Comparison of ENCODE assay signal across 16 cellular contexts in genomic region chr1:69913967-69914366, GRCh38.
DNase-seq lines count a peak whose midpoint lies in the region; ATAC-seq and TF ChIP-seq lines count a peak whose summit lies in the region.
"Had no signal": no experiment of that assay in that cellular context is flagged by ENCODE, and none has a peak within 500 bp of the region (broad histone marks: within the 10 kb centered on the region; RNA-seq: fewer than 3 reads in every experiment).

No MANE protein-coding gene starts in this region.

- peak; percentile 79 for DNase-seq in BJ (ENCODE audit: low read depth)
- peak; percentile 84 for DNase-seq in NCI-H446 treated with DMSO at 0.1 percent for 48 hours (lab: John Stamatoyannopoulos, UW)
- peak; percentile 89 for DNase-seq in fibroblast of gingiva (ENCODE audit: low read depth)
- DNase-seq in sciatic nerve (ENCODE audit: low spot score) = no peak
- DNase-seq in KBM-7 = no peak
- no peak for DNase-seq in Kasumi-1 (lab: John Stamatoyannopoulos, UW)
- no peak for DNase-seq in NCI-H2196 (lab: John Stamatoyannopoulos, UW; ENCODE audit: unreplicated experiment)
- DNase-seq: CD4-positive, alpha-beta memory T cell; mesendoderm; NCI-H1105; NCI-H510A treated with DMSO at 0.1 percent for 48 hours; stimulated activated CD4-positive, alpha-beta T cell treated with anti-CD3 and anti-CD28 coated beads, Interleukin-2, amount 100 ng/mL, for 24 hours; T-helper 17 cell had no signal

- in situ Hi-C loops in KBM-7 (cut with MboI; ENCODE audit: low pct_unique_long_range_greater_than_20kb, low sequenced_read_pairs) = no loop called here

- H3K36me3 ChIP-seq in BJ (ENCODE audit: control insufficient read depth, insufficient read depth, low read length) = no peaks in the 10 kb centered on the region
- H3K36me3 ChIP-seq: breast epithelium had no signal

- ATAC-seq in sciatic nerve (peak; percentile 79), GM19035 (IDR thresholded peaks at IDR 0.05; ENCODE audit: unreplicated experiment) (no peak)
- ATAC-seq: Panc1, T-helper 17 cell had no signal

- intact Hi-C loops in sciatic nerve (cut with DNase I) = no loop called here

- H3K27me3 ChIP-seq in BJ (ENCODE audit: control insufficient read depth, insufficient read depth, low read length) = no peaks in the 10 kb centered on the region
- H3K27me3 ChIP-seq: breast epithelium had no signal

- CTCF ChIA-PET in BJ (lab: Yijun Ruan, JAX) = no interaction called here

- H3K4me3 ChIP-seq in BJ (ENCODE audit: low read depth, low read length) = no peak overlapping the region
- H3K4me3 ChIP-seq: breast epithelium had no signal

- POLR2A ChIA-PET in BJ (lab: Charles Lee) = no interaction called here

- TF ChIP-seq CTCF in BJ (IDR thresholded peaks at IDR 0.05; ENCODE audit: insufficient read depth, low read depth, low read length) = no peak

Comparison
In these comparisons a context has a peak if more than half of its experiments do, and no peak if none do; other contexts are left out.
1. DNase-seq: peak in BJ (single experiment), NCI-H446 treated with DMSO at 0.1 percent for 48 hours (single experiment) and fibroblast of gingiva (single experiment); none in sciatic nerve (single experiment), KBM-7 (single experiment), Kasumi-1 (0 of 2) and NCI-H2196 (single experiment).